Comparison of ENCODE assay signal across 16 cellular contexts in genomic region chr20:15144911-15145310, GRCh38.
A peak's percentile ranks its signal among the peaks of the same experiment; 100 is the strongest.
DNase-seq lines count a peak whose midpoint lies in the region; ATAC-seq and TF ChIP-seq lines count a peak whose summit lies in the region.
"Had no signal": no experiment of that assay in that cellular context is flagged by ENCODE, and none has a peak within 500 bp of the region (broad histone marks: within the 10 kb centered on the region; RNA-seq: fewer than 3 reads in every experiment).

No MANE protein-coding gene starts in this region.

- no peaks in the 10 kb centered on the region for H3K9me3 ChIP-seq in cardiac muscle cell (ENCODE audit: low read depth)

- peak overlapping the region; percentile 21 for H3K27ac ChIP-seq in cardiac muscle cell

- no peak for ATAC-seq in Right ventricle myocardium superior (ENCODE audit: poor library complexity)

- DNase-seq in cardiac muscle cell (ENCODE audit: low read depth in 1 of 2, low spot score in 1 of 2) (peak in 1 of 2 donors; percentile 63), Right ventricle myocardium superior (no peak), choroid plexus epithelial cell (ENCODE audit: low read depth) (peak; percentile 8), renal cortical epithelial cell (ENCODE audit: low read depth) (peak; percentile 70), NCI-H1436 (lab: John Stamatoyannopoulos, UW) (no peak), anterior cingulate cortex (lab: John Stamatoyannopoulos, UW) (no peak), NCI-H1694 treated with DMSO at 0.1 percent for 48 hours (lab: John Stamatoyannopoulos, UW) (no peak)
- DNase-seq: C1 segment of cervical spinal cord; CD4-positive, CD25-positive, alpha-beta regulatory T cell; CD8-positive, alpha-beta memory T cell; COR-L47; DMS 273 treated with DMSO at 0.1 percent for 48 hours; DMS53; DND-41; EL; H9 had no signal

- H3K36me3 ChIP-seq in cardiac muscle cell: no peaks in the 10 kb centered on the region

- H3K4me1 ChIP-seq in cardiac muscle cell (ENCODE audit: low read depth): peaks cover 10% of the 10 kb centered on the region

- intact Hi-C loops in Right ventricle myocardium superior (cut with DNase I): no loop called here

- TF ChIP-seq CTCF in cardiac muscle cell (IDR thresholded peaks at IDR 0.05; ENCODE audit: low read depth, low read length) (no peak), choroid plexus epithelial cell (conservative IDR thresholded peaks at IDR 0.05; ENCODE audit: low read depth, low read length) (no peak)

- H3K27me3 ChIP-seq in cardiac muscle cell: no peaks in the 10 kb centered on the region

- H3K4me3 ChIP-seq in cardiac muscle cell (no peak overlapping the region), choroid plexus epithelial cell (ENCODE audit: low read depth, low read length) (no peak overlapping the region)

Comparison
In these comparisons a context has a peak if more than half of its experiments do, and no peak if none do; other contexts are left out.
1. DNase-seq: peak in choroid plexus epithelial cell (single experiment) and renal cortical epithelial cell (single experiment); none in Right ventricle myocardium superior (single experiment), NCI-H1436 (single experiment), anterior cingulate cortex (0 of 58) and NCI-H1694 treated with DMSO at 0.1 percent for 48 hours (single experiment).